8 cellular contexts compared by ENCODE assay signal in genomic region chr19:11481777-11482383, GRCh38. TPM values are rescaled to one million over a fixed set of nuclear protein-coding genes. Genes with fewer than 3 reads are reported as not detected.
DNase-seq lines count a peak whose midpoint lies in the region; ATAC-seq and TF ChIP-seq lines count a peak whose summit lies in the region.

No MANE protein-coding gene starts in this region.

- no peaks in the 10 kb centered on the region for H3K79me2 ChIP-seq in parathyroid adenoma

- H3K27me3 ChIP-seq in parathyroid adenoma (ENCODE audit: control insufficient read depth, insufficient read depth, low read length) (no peaks in the 10 kb centered on the region), transverse colon (peaks cover 56% of the 10 kb centered on the region)

- H3K4me1 ChIP-seq in parathyroid adenoma, result peaks cover 3% of the 10 kb centered on the region
- H3K4me1 ChIP-seq in transverse colon, result peaks cover 7 to 32% (median 26%) of the 10 kb centered on the region in 4 donors

- TF ChIP-seq CTCF in parathyroid adenoma (IDR thresholded peaks at IDR 0.05) (no peak), transverse colon (IDR thresholded peaks at IDR 0.05) (no peak)

- ATAC-seq in GM21737 (IDR thresholded peaks at IDR 0.05; ENCODE audit: unreplicated experiment), result peak; percentile 52

- H2AFZ ChIP-seq in parathyroid adenoma, result peak overlapping the region; percentile 40

- H3K36me3 ChIP-seq in parathyroid adenoma (ENCODE audit: control insufficient read depth, insufficient read depth, low read length), result no peaks in the 10 kb centered on the region
- H3K36me3 ChIP-seq in transverse colon, result no peaks in the 10 kb centered on the region

- H3K4me2 ChIP-seq in parathyroid adenoma (ENCODE audit: low read length), result peak overlapping the region; percentile 48

- intact Hi-C loops in transverse colon (cut with DNase I; ENCODE audit: low total_unique reads), result no loop called here

- in situ Hi-C loops in transverse colon (cut with MboI; ENCODE audit: low pct_ligation_motif_present in 1 of 4, low pct_unique_long_range_greater_than_20kb in 1 of 4, low sequenced_read_pairs in 3 of 4), result loop anchor here in 2 of 4 donors (25.0 kb wide), 2 partner anchors 95 to 195 kb away; partner anchors contain the start of genes EPOR (in 1 of the 2) and TSPAN16 (in 1 of the 2)

- TF ChIP-seq POLR2A in transverse colon (IDR thresholded peaks at IDR 0.05), result no peak

- TF ChIP-seq EP300 in transverse colon (IDR thresholded peaks at IDR 0.05; ENCODE audit: low read depth), result no peak

- H3K4me3 ChIP-seq in parathyroid adenoma (ENCODE audit: low read depth, low read length) (peak overlapping the region; percentile 44), transverse colon (peak overlapping the region in 2 of 4 donors; percentile 9 to 40)

- no peak overlapping the region for H3K9ac ChIP-seq in parathyroid adenoma

- H3K9me3 ChIP-seq in parathyroid adenoma (ENCODE audit: control insufficient read depth, low read length), result no peaks in the 10 kb centered on the region
- no peaks in the 10 kb centered on the region for H3K9me3 ChIP-seq in transverse colon

- WGBS in transverse colon (ENCODE audit: low coverage in 1 of 2), 2 donors, result 7% methylated on average over 33 of the region's 45 CpGs; no CpG with 5 or more reads in 1 of the 2 donors

- H3K27ac ChIP-seq in parathyroid adenoma, result no peak overlapping the region
- no peak overlapping the region for H3K27ac ChIP-seq in transverse colon

- DNase-seq in DMS114 treated with DMSO at 0.1 percent for 48 hours (lab: John Stamatoyannopoulos, UW; ENCODE audit: unreplicated experiment) (peak; percentile 81), M059J (ENCODE audit: low read depth) (peak; percentile 73), SHP77 (lab: John Stamatoyannopoulos, UW) (peak; percentile 93 to 94), glomerular endothelial cell (ENCODE audit: extremely low read depth, low read depth, low spot score) (peak; percentile 20), transverse colon (peak; percentile 47)
- DNase-seq in activated naive CD4-positive, alpha-beta T cell treated with Interleukin-2 at 50 U/mL for 16 hours, result peak; percentile 82

RNA-seq across cellular contexts. Expression of gene ELAVL3, which starts 1.0 kb away (rescaled TPM):
- total RNA-seq in M059J (2014; rRNA removed; shearing (Covaris generic)), result not detected in 2 replicates
- total RNA-seq in glomerular endothelial cell (not detected in 2 replicates), transverse colon (1 to 10 TPM in 2 of 4 donors, under 1 TPM in 1, not detected in 1; 0.27 to 3.2 (median 1.3) TPM)

RNA-seq across cellular contexts. Expression of gene ZNF653, which starts 23.8 kb away (rescaled TPM):
- total RNA-seq in M059J (2014; rRNA removed; shearing (Covaris generic)), result 5.2 and 21.1 TPM in 2 replicates
- total RNA-seq in glomerular endothelial cell (5.0 and 9.6 TPM in 2 replicates), transverse colon (10 to 100 TPM; 10.6 to 44.9 (median 17.4) TPM)

RNA-seq across cellular contexts. Expression of gene PRKCSH, which starts 46.4 kb away (rescaled TPM):
- total RNA-seq in M059J (2014; rRNA removed; shearing (Covaris generic)), result 65.9 and 132 TPM in 2 replicates
- total RNA-seq in glomerular endothelial cell (281 and 288 TPM in 2 replicates), transverse colon (100 to 1,000 TPM; 119 to 195 (median 183) TPM)

RNA-seq across cellular contexts. Expression of gene ODAD3, which starts 47.0 kb away (rescaled TPM):
- total RNA-seq in M059J (2014; rRNA removed; shearing (Covaris generic)), result 0.32 and 0.54 TPM in 2 replicates
- total RNA-seq in glomerular endothelial cell (0.06 and 1.4 TPM in 2 replicates), transverse colon (1 to 10 TPM in 1 of 4 donors, under 1 TPM in 1, not detected in 2; 0.32 to 2.2 TPM)

RNA-seq across cellular contexts. Expression of gene ECSIT, which starts 47.1 kb away (rescaled TPM):
- total RNA-seq in M059J (2014; rRNA removed; shearing (Covaris generic)), result 29.5 and 43.3 TPM in 2 replicates
- total RNA-seq in glomerular endothelial cell (24.9 and 25.3 TPM in 2 replicates), transverse colon (10 to 100 TPM; 20.9 to 63.4 (median 39.1) TPM)

Comparison
In these comparisons a context has a peak if more than half of its experiments do, and no peak if none do; other contexts are left out.
1. DNase-seq: peak in every context shown above with its lines; median percentile 94 in SHP77; 82 in activated naive CD4-positive, alpha-beta T cell treated with Interleukin-2 at 50 U/mL for 16 hours; 81 in DMS114 treated with DMSO at 0.1 percent for 48 hours; 73 in M059J; 47 in transverse colon; 20 in glomerular endothelial cell.